In the genomic region with DNA sequence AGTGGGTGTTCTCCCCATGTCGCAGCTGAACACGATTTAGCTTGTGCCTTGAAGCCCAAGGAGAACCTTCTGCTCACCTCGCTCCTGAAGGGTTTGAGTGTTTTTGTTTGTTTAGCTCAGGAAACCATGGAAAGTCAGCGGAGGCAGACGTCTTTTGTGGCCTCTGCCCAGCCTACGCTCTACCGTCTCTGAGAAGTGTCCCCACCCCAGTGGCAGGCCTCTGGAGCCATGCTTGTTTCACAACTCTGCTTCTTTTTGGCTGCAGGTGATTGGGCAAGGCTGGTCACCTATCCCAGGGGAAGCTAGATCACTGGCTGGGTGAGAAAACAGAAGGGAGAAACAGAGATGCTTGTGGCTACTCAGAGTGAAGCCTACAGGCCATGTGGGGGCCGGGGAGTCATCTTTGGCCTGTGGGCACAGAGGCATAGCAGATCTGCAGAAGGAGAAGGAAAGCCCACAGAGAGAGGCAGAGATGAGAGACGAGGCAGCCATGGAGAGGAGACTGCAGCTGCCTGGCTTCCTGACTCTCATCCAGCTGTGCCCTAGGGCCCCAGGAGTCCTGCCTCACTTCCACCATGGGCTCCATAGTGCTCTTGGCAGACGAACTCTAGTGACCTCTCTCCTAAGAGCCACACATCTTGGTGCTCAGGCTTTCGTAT, we compare ENCODE assay signal across 25 cellular contexts. TPM values are rescaled to one million over a fixed set of nuclear protein-coding genes. Genes with fewer than 3 reads are reported as not detected.
DNase-seq lines count a peak whose midpoint lies in the region; ATAC-seq, FAIRE-seq and TF ChIP-seq lines count a peak whose summit lies in the region.
"Had no signal": no experiment of that assay in that cellular context is flagged by ENCODE, and none has a peak within 500 bp of the region (broad histone marks: within the 10 kb centered on the region; RNA-seq: fewer than 3 reads in every experiment).

No MANE protein-coding gene starts in this region.

- no peaks in the 10 kb centered on the region for H3K36me3 Mint-ChIP-seq in activated CD4-positive, alpha-beta memory T cell treated with anti-CD3 and anti-CD28 coated beads for 36 hours
- no peaks in the 10 kb centered on the region for H3K36me3 Mint-ChIP-seq in activated CD4-positive, alpha-beta memory T cell treated with anti-CD3 and anti-CD28 coated beads, Interleukin-2, amount 10 ng/mL, durations not matched to agents 7 days and 5 days (ENCODE audit: low read depth)
- H3K36me3 Mint-ChIP-seq in stimulated activated effector memory CD8-positive, alpha-beta T cell treated with anti-CD3 and anti-CD28 coated beads, Interleukin-12 subunit alpha, Interleukin-12 subunit beta, amount 100 ng/mL, for 72 hours, result no peaks in the 10 kb centered on the region
- no peaks in the 10 kb centered on the region for H3K36me3 Mint-ChIP-seq in immature natural killer cell

- no peak overlapping the region for H2AFZ ChIP-seq in KMS-11 (ENCODE audit: low read depth)
- no peak overlapping the region for H2AFZ ChIP-seq in H1 (ENCODE audit: low read length)

- TF ChIP-seq CTCF in KMS-11 (conservative IDR thresholded peaks at IDR 0.05; ENCODE audit: low read depth, low read length) (no peak), H1 (IDR thresholded peaks at IDR 0.05; ENCODE audit: control extremely low read depth in 1 of 3, insufficient read depth in 1 of 3, low read depth in 1 of 3, low read length in 3 of 3) (no peak)

- no peak for TF ChIP-seq EP300 in H1 (IDR thresholded peaks at IDR 0.05; ENCODE audit: borderline replicate concordance in 1 of 2, low read depth in 2 of 2, low read length in 2 of 2)

- CTCF ChIA-PET in activated CD4-positive, alpha-beta memory T cell treated with anti-CD3 and anti-CD28 coated beads for 36 hours (lab: Charles Lee), result interaction anchor here (0.6 to 2.3 kb wide), 4 partner anchors 13 to 156 kb away, joined by 3 to 8 read pairs (median 4); no protein-coding TSS in a partner anchor
- CTCF ChIA-PET in activated CD4-positive, alpha-beta memory T cell treated with anti-CD3 and anti-CD28 coated beads, Interleukin-2, amount 10 ng/mL, durations not matched to agents 7 days and 5 days (lab: Charles Lee), result no interaction called here
- CTCF ChIA-PET in H1 (lab: Charles Lee; ENCODE audit: partially characterized antibody), result interaction anchor here (0.6 to 5.5 kb wide), 11 partner anchors 9 to 300 kb away, joined by 3 to 36 read pairs (median 4); no protein-coding TSS in a partner anchor

- no peak overlapping the region for H4K8ac ChIP-seq in H1 (ENCODE audit: extremely low read depth, insufficient read depth, low read length)

- TF ChIP-seq POLR2A in H1 (IDR thresholded peaks at IDR 0.05; ENCODE audit: control extremely low read depth in 1 of 2, low read depth in 2 of 2, low read length in 2 of 2), result no peak

- H4K5ac ChIP-seq in H1 (ENCODE audit: insufficient read length, low read depth, low read length), result no peak overlapping the region

- no peaks in the 10 kb centered on the region for H4K20me1 ChIP-seq in KMS-11 (ENCODE audit: insufficient read depth)
- no peaks in the 10 kb centered on the region for H4K20me1 ChIP-seq in H1 (replicated peaks in 1 of 2; ENCODE audit: control insufficient read depth in 1 of 2, insufficient read depth in 2 of 2, low read length in 2 of 2)

- no peaks in the 10 kb centered on the region for H3K79me1 ChIP-seq in H1 (ENCODE audit: low read depth, low read length)

- peak; percentile 6 for DNase-seq in activated CD4-positive, alpha-beta memory T cell treated with anti-CD3 and anti-CD28 coated beads for 36 hours
- DNase-seq in activated CD4-positive, alpha-beta memory T cell treated with anti-CD3 and anti-CD28 coated beads, Interleukin-2, amount 10 ng/mL, durations not matched to agents 7 days and 5 days, result no peak
- peak in 1 of 2 experiments; percentile 27 for DNase-seq in H1 (ENCODE audit: low read depth in 1 of 2, low spot score in 2 of 2)
- no peak for DNase-seq in stimulated activated effector memory CD8-positive, alpha-beta T cell treated with anti-CD3 and anti-CD28 coated beads, Interleukin-12 subunit alpha, Interleukin-12 subunit beta, amount 100 ng/mL, for 72 hours (ENCODE audit: low spot score in 2 of 2)
- no peak for DNase-seq in RPMI8226
- no peak for DNase-seq in DMS153 treated with DMSO at 0.1 percent for 48 hours (lab: John Stamatoyannopoulos, UW; ENCODE audit: unreplicated experiment)
- DNase-seq in immature natural killer cell, result no peak
- DNase-seq: activated naive CD4-positive, alpha-beta T cell; anterior cingulate cortex; H7; lower lobe of right lung; NCI-H2171; NCI-H774; stimulated activated CD4-positive, alpha-beta T cell treated with anti-CD3 and anti-CD28 coated beads, Interleukin-2, amount 100 ng/mL, for 24 hours; stomach; T-helper 9 cell had no signal

- no peak overlapping the region for H4K91ac ChIP-seq in H1 (replicated peaks; ENCODE audit: insufficient read length, low read length)

- H2AK5ac ChIP-seq in H1 (ENCODE audit: low read depth, low read length), result no peak overlapping the region

- H3K14ac ChIP-seq in H1 (ENCODE audit: insufficient read length), result no peak overlapping the region

- 86% methylated on average over 11 of the region's 11 CpGs; no CpG with 5 or more reads in 1 of the 2 experiments for WGBS in H1 (ENCODE audit: extremely low coverage in 1 of 2, insufficient coverage in 1 of 2, insufficient read length in 1 of 2, insufficient replicate concordance in 2 of 2, low coverage in 1 of 2, low lambda C conversion rate in 2 of 2, missing lambda C conversion rate in 1 of 2), 2 experiments

- H3K79me2 ChIP-seq in KMS-11 (ENCODE audit: insufficient read depth, low read depth) (no peaks in the 10 kb centered on the region), H1 (ENCODE audit: control insufficient read depth in 1 of 2, insufficient read depth in 2 of 2, low read length in 2 of 2) (no peaks in the 10 kb centered on the region)

- H3K9me3 ChIP-seq in H1 (ENCODE audit: insufficient read depth in 2 of 2, low read depth in 1 of 2, low read length in 1 of 2), result no peaks in the 10 kb centered on the region
- H3K9me3 ChIP-seq: lower lobe of right lung, ovary, stomach had no signal

- ATAC-seq in stimulated activated effector memory CD8-positive, alpha-beta T cell treated with anti-CD3 and anti-CD28 coated beads, Interleukin-12 subunit alpha, Interleukin-12 subunit beta, amount 100 ng/mL, for 72 hours, result peak; percentile 6
- ATAC-seq: heart left ventricle, lower lobe of right lung had no signal

- H2BK12ac ChIP-seq in H1 (ENCODE audit: low read depth, low read length), result 0 out of 2 replicates have a peak overlapping the region, but pooled peaks have one; percentile 7

- POLR2A ChIA-PET in activated CD4-positive, alpha-beta memory T cell treated with anti-CD3 and anti-CD28 coated beads for 36 hours (lab: Charles Lee), result no interaction called here
- POLR2A ChIA-PET in activated CD4-positive, alpha-beta memory T cell treated with anti-CD3 and anti-CD28 coated beads, Interleukin-2, amount 10 ng/mL, durations not matched to agents 7 days and 5 days (lab: Charles Lee), result no interaction called here
- POLR2A ChIA-PET in H1 (lab: Charles Lee; ENCODE audit: partially characterized antibody), result no interaction called here

- H3K4me1 ChIP-seq in KMS-11 (ENCODE audit: low read depth, poor library complexity, severe bottlenecking), result peaks cover 21% of the 10 kb centered on the region
- peaks cover 0 to 4% (median 1%) of the 10 kb centered on the region in 4 experiments; a peak in 3 of 7 replicates for H3K4me1 ChIP-seq in H1 (replicated peaks in 1 of 4; ENCODE audit: control insufficient read depth in 3 of 4, insufficient read depth in 4 of 4, low read length in 3 of 4)
- H3K4me1 ChIP-seq: heart left ventricle, lower lobe of right lung, stomach had no signal

- no peak overlapping the region for H3K23ac ChIP-seq in H1 (ENCODE audit: insufficient read length)

- no peak overlapping the region for H2BK15ac ChIP-seq in H1 (ENCODE audit: low read length)

- peak overlapping the region; percentile 73; the same call in 1 of the 2 replicates for H3K4me2 ChIP-seq in KMS-11
- no peak overlapping the region for H3K4me2 ChIP-seq in H1 (ENCODE audit: insufficient read depth in 1 of 2, low read depth in 2 of 2, low read length in 2 of 2)

- FAIRE-seq in H1 (lab: Jason Lieb, UNC), result no peak
- FAIRE-seq: GM12891, RCC 7860 had no signal

- no peaks in the 10 kb centered on the region for H3K23me2 ChIP-seq in H1 (ENCODE audit: low read depth, low read length)

- no peak overlapping the region for H3K56ac ChIP-seq in H1 (replicated peaks; ENCODE audit: insufficient read length, low read depth, low read length)

- peaks cover 2% of the 10 kb centered on the region for H3K4me1 Mint-ChIP-seq in activated CD4-positive, alpha-beta memory T cell treated with anti-CD3 and anti-CD28 coated beads for 36 hours (ENCODE audit: low read depth)
- H3K4me1 Mint-ChIP-seq in activated CD4-positive, alpha-beta memory T cell treated with anti-CD3 and anti-CD28 coated beads, Interleukin-2, amount 10 ng/mL, durations not matched to agents 7 days and 5 days, result peaks cover 4% of the 10 kb centered on the region
- no peaks in the 10 kb centered on the region for H3K4me1 Mint-ChIP-seq in stimulated activated effector memory CD8-positive, alpha-beta T cell treated with anti-CD3 and anti-CD28 coated beads, Interleukin-12 subunit alpha, Interleukin-12 subunit beta, amount 100 ng/mL, for 72 hours
- peaks cover 2 to 4% of the 10 kb centered on the region in 2 donors for H3K4me1 Mint-ChIP-seq in immature natural killer cell
- H3K4me1 Mint-ChIP-seq: central memory CD8-positive, alpha-beta T cell had no signal

- intact Hi-C loops in activated CD4-positive, alpha-beta memory T cell treated with anti-CD3 and anti-CD28 coated beads for 36 hours (cut with micrococcal nuclease), result no loop called here

- H3K27me3 Mint-ChIP-seq in activated CD4-positive, alpha-beta memory T cell treated with anti-CD3 and anti-CD28 coated beads for 36 hours, result peaks cover 28% of the 10 kb centered on the region
- peaks cover 44% of the 10 kb centered on the region for H3K27me3 Mint-ChIP-seq in activated CD4-positive, alpha-beta memory T cell treated with anti-CD3 and anti-CD28 coated beads, Interleukin-2, amount 10 ng/mL, durations not matched to agents 7 days and 5 days
- H3K27me3 Mint-ChIP-seq in immature natural killer cell (ENCODE audit: low read depth in 3 of 3), result peaks cover 6 to 19% (median 10%) of the 10 kb centered on the region in 3 donors

- H3K18ac ChIP-seq in H1 (ENCODE audit: extremely low read depth, low read length), result no peak overlapping the region

- H3K27ac Mint-ChIP-seq in activated CD4-positive, alpha-beta memory T cell treated with anti-CD3 and anti-CD28 coated beads for 36 hours, result no peak overlapping the region
- H3K27ac Mint-ChIP-seq in activated CD4-positive, alpha-beta memory T cell treated with anti-CD3 and anti-CD28 coated beads, Interleukin-2, amount 10 ng/mL, durations not matched to agents 7 days and 5 days, result no peak overlapping the region
- no peak overlapping the region for H3K27ac Mint-ChIP-seq in stimulated activated effector memory CD8-positive, alpha-beta T cell treated with anti-CD3 and anti-CD28 coated beads, Interleukin-12 subunit alpha, Interleukin-12 subunit beta, amount 100 ng/mL, for 72 hours
- H3K27ac Mint-ChIP-seq in immature natural killer cell, result peak overlapping the region in 1 of 6 donors; percentile 56

- no peak for TF ChIP-seq RAD21 in H1 (IDR thresholded peaks at IDR 0.05 in 1 of 2, conservative IDR thresholded peaks at IDR 0.05 in 1 of 2; ENCODE audit: low read depth in 2 of 2, low read length in 2 of 2)

- H3K4ac ChIP-seq in H1 (replicated peaks; ENCODE audit: insufficient read length, low read depth, low read length), result no peak overlapping the region

- no peak overlapping the region for H3K27ac ChIP-seq in KMS-11
- no peak overlapping the region for H3K27ac ChIP-seq in H1 (ENCODE audit: low read depth, low read length)
- H3K27ac ChIP-seq: C4-2B, heart left ventricle, lower lobe of right lung, ovary, stomach had no signal

- H2BK5ac ChIP-seq in H1 (ENCODE audit: low read depth, low read length), result no peak overlapping the region

- H3K4me3 Mint-ChIP-seq in activated CD4-positive, alpha-beta memory T cell treated with anti-CD3 and anti-CD28 coated beads for 36 hours, result no peak overlapping the region
- H3K4me3 Mint-ChIP-seq in activated CD4-positive, alpha-beta memory T cell treated with anti-CD3 and anti-CD28 coated beads, Interleukin-2, amount 10 ng/mL, durations not matched to agents 7 days and 5 days, result no peak overlapping the region
- no peak overlapping the region for H3K4me3 Mint-ChIP-seq in stimulated activated effector memory CD8-positive, alpha-beta T cell treated with anti-CD3 and anti-CD28 coated beads, Interleukin-12 subunit alpha, Interleukin-12 subunit beta, amount 100 ng/mL, for 72 hours
- H3K4me3 Mint-ChIP-seq in immature natural killer cell, result no peak overlapping the region
- H3K4me3 Mint-ChIP-seq: central memory CD8-positive, alpha-beta T cell had no signal

- H3K36me3 ChIP-seq in KMS-11 (ENCODE audit: insufficient read depth) (no peaks in the 10 kb centered on the region), H1 (ENCODE audit: control insufficient read depth in 2 of 4, insufficient read depth in 4 of 4, low read length in 3 of 4) (no peaks in the 10 kb centered on the region)
- H3K36me3 ChIP-seq: heart left ventricle, lower lobe of right lung, ovary, stomach had no signal

- H3K9ac ChIP-seq in KMS-11 (no peak overlapping the region), H1 (replicated peaks in 1 of 4; ENCODE audit: extremely low read depth in 1 of 4, low read depth in 3 of 4, low read length in 3 of 4) (no peak overlapping the region)

- no peak overlapping the region for H2BK120ac ChIP-seq in H1 (replicated peaks; ENCODE audit: low read depth, low read length)

- no peak overlapping the region for H2BK20ac ChIP-seq in H1 (ENCODE audit: low read length)

- H3K27me3 ChIP-seq in KMS-11 (ENCODE audit: insufficient read depth, low read depth) (peaks cover 88% of the 10 kb centered on the region), H1 (replicated peaks in 1 of 4; ENCODE audit: control insufficient read depth in 3 of 4, extremely low read depth in 1 of 4, insufficient read depth in 3 of 4, low read length in 3 of 4) (peaks cover 0 to 3% (median 0%) of the 10 kb centered on the region in 4 experiments; a peak in 1 of 7 replicates)
- H3K27me3 ChIP-seq: ovary had no signal

- H3K4me3 ChIP-seq in KMS-11 (IDR thresholded peaks at IDR 0.05; ENCODE audit: insufficient read depth, low read depth, low read length) (no peak overlapping the region), H1 (ENCODE audit: extremely low read depth in 1 of 4, insufficient read depth in 2 of 4, low read depth in 3 of 4, low read length in 4 of 4) (no peak overlapping the region)
- H3K4me3 ChIP-seq: heart left ventricle, lower lobe of right lung, ovary, stomach had no signal

- no peaks in the 10 kb centered on the region for H3K9me3 Mint-ChIP-seq in activated CD4-positive, alpha-beta memory T cell treated with anti-CD3 and anti-CD28 coated beads for 36 hours
- no peaks in the 10 kb centered on the region for H3K9me3 Mint-ChIP-seq in activated CD4-positive, alpha-beta memory T cell treated with anti-CD3 and anti-CD28 coated beads, Interleukin-2, amount 10 ng/mL, durations not matched to agents 7 days and 5 days
- no peaks in the 10 kb centered on the region for H3K9me3 Mint-ChIP-seq in stimulated activated effector memory CD8-positive, alpha-beta T cell treated with anti-CD3 and anti-CD28 coated beads, Interleukin-12 subunit alpha, Interleukin-12 subunit beta, amount 100 ng/mL, for 72 hours
- no peaks in the 10 kb centered on the region for H3K9me3 Mint-ChIP-seq in immature natural killer cell

RNA-seq across cellular contexts. Expression of gene CIB4, which starts 50.1 kb away (rescaled TPM):
- not detected for total RNA-seq in activated CD4-positive, alpha-beta memory T cell treated with anti-CD3 and anti-CD28 coated beads for 36 hours
- total RNA-seq in activated CD4-positive, alpha-beta memory T cell treated with anti-CD3 and anti-CD28 coated beads, Interleukin-2, amount 10 ng/mL, durations not matched to agents 7 days and 5 days, result not detected
- total RNA-seq in H1 (2021; fragmentation: NEBNext Ultra II Directional; extraction: Animal tissue kit (Norgen Biotek cat#: 25700)), result not detected in 2 replicates
- polyA plus RNA-seq in H1 (2011; rRNA removed) (not detected in 2 replicates), immature natural killer cell (not detected)
- not detected for polyA plus RNA-seq in H1 (2011; cell fraction: cytosol; rRNA removed)
- polyA plus RNA-seq in H1 (2011; cell fraction: nucleus; rRNA removed), result not detected
- not detected in 4 replicates for polyA plus RNA-seq in H1 (2012, experiment 1 of 2)
- polyA plus RNA-seq in H1 (2012, experiment 2 of 2), result not detected
- not detected for polyA plus RNA-seq in H1 (2013, experiment 1 of 2)
- polyA plus RNA-seq in H1 (2013, experiment 2 of 2), result not detected
- polyA minus RNA-seq in H1 (2011; rRNA and poly(A)+ RNA removed), result not detected in 2 replicates
- not detected for polyA minus RNA-seq in H1 (2011; cell fraction: cytosol; rRNA and poly(A)+ RNA removed)
- not detected for polyA minus RNA-seq in H1 (2011; cell fraction: nucleus; rRNA and poly(A)+ RNA removed)
- total RNA-seq: A673, H7, heart left ventricle, lower lobe of right lung, ovary, urinary bladder had no signal
- polyA plus RNA-seq: heart left ventricle, urinary bladder had no signal
